ENCODE assay signal across 37 cellular contexts in the genomic region with DNA sequence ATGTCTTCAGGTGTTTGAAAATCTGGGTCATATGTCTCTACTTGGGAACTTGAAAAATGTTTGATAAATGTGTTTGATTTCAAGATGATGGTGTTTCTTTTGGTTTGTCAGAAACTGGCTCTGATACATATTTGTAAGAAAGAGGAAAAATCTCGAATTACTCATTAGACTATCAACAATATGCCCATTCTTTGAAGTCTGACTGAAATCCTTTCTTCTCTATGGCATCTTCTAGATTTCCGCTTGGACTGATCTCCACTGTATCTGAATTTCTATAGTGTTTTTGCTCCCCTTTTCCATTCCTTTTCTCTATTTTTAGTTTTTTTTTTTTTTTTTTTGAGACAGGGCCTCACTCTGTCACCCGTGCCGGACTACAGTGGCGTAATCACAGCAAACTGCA.
"Had no signal": no experiment of that assay in that cellular context is flagged by ENCODE, and none has a peak within 500 bp of the region (broad histone marks: within the 10 kb centered on the region; RNA-seq: fewer than 3 reads in every experiment).

No MANE protein-coding gene starts in this region.

- H3K27ac Mint-ChIP-seq: activated B cell treated with CpG ODN at 0.5 μM for 24 hours; activated CD4-positive, alpha-beta memory T cell treated with anti-CD3 and anti-CD28 coated beads for 36 hours; activated CD4-positive, alpha-beta T cell treated with anti-CD3 and anti-CD28 coated beads, Interleukin-2, amount 10 ng/mL, durations not matched to agents 24 days and 14 days; activated CD8-positive, alpha-beta T cell treated with anti-CD3 and anti-CD28 coated beads for 36 hours; activated naive CD4-positive, alpha-beta T cell treated with anti-CD3 and anti-CD28 coated beads for 36 hours; activated naive CD4-positive, alpha-beta T cell treated with anti-CD3 and anti-CD28 coated beads, Interleukin-2, amount 50 U/mL, for 24 hours; activated naive CD8-positive, alpha-beta T cell; activated naive CD8-positive, alpha-beta T cell treated with anti-CD3 and anti-CD28 coated beads, Interleukin-2, amount 10 ng/mL, durations not matched to agents 7 days and 5 days; activated naive CD8-positive, alpha-beta T cell treated with anti-CD3 and anti-CD28 coated beads, Interleukin-2, amount 50 U/mL, for 24 hours; activated T-cell treated with anti-CD3 and anti-CD28 coated beads, Interleukin-2, amount 50 U/mL, for 72 hours; activated T-helper 1 cell treated with anti-CD3 and anti-CD28 coated beads, Interleukin-12 subunit alpha, Interleukin-12 subunit beta, Interleukin-2, Interleukin-4 antibody, amounts not matched to agents 30 ng/mL and 10 ng/mL and 1 ng/mL, durations not matched to agents 14 hours and 24 hours and 36 hours; activated T-helper 17 cell treated with anti-CD3 and anti-CD28 coated beads, Interleukin-2, amount 50 U/mL, for 72 hours; brain; T-helper 1 cell treated with Interleukin-12 subunit alpha and Interleukin-12 subunit beta and Interleukin-4 antibody, amounts not matched to agents 30 μg/mL and 1 μg/mL, for 36 hours; T-helper 2 cell treated with Interferon-gamma antibody and Interleukin-4, amounts not matched to agents 5 μg/mL and 100 μg/mL, for 36 hours had no signal

- H3K27me3 Mint-ChIP-seq: activated B cell treated with CpG ODN at 0.5 μM for 24 hours; activated CD4-positive, alpha-beta memory T cell treated with anti-CD3 and anti-CD28 coated beads for 36 hours; activated CD4-positive, alpha-beta T cell treated with anti-CD3 and anti-CD28 coated beads, Interleukin-2, amount 10 ng/mL, durations not matched to agents 24 days and 14 days; activated CD8-positive, alpha-beta T cell treated with anti-CD3 and anti-CD28 coated beads for 36 hours; activated naive CD4-positive, alpha-beta T cell treated with anti-CD3 and anti-CD28 coated beads, Interleukin-2, amount 50 U/mL, for 24 hours; activated naive CD8-positive, alpha-beta T cell; activated naive CD8-positive, alpha-beta T cell treated with anti-CD3 and anti-CD28 coated beads, Interleukin-2, amount 10 ng/mL, durations not matched to agents 7 days and 5 days; activated naive CD8-positive, alpha-beta T cell treated with anti-CD3 and anti-CD28 coated beads, Interleukin-2, amount 50 U/mL, for 24 hours; activated T-helper 17 cell treated with anti-CD3 and anti-CD28 coated beads, Interleukin-2, amount 50 U/mL, for 72 hours; brain; central memory CD8-positive, alpha-beta T cell had no signal

- H3K27ac ChIP-seq: ascending aorta, cardiac muscle cell, VCaP had no signal

- H3K4me3 Mint-ChIP-seq: activated B cell treated with CpG ODN at 0.5 μM for 24 hours; activated CD4-positive, alpha-beta memory T cell treated with anti-CD3 and anti-CD28 coated beads for 36 hours; activated CD4-positive, alpha-beta T cell treated with anti-CD3 and anti-CD28 coated beads, Interleukin-2, amount 10 ng/mL, durations not matched to agents 24 days and 14 days; activated CD8-positive, alpha-beta T cell treated with anti-CD3 and anti-CD28 coated beads for 36 hours; activated naive CD4-positive, alpha-beta T cell treated with anti-CD3 and anti-CD28 coated beads for 36 hours; activated naive CD4-positive, alpha-beta T cell treated with anti-CD3 and anti-CD28 coated beads, Interleukin-2, amount 50 U/mL, for 24 hours; activated naive CD8-positive, alpha-beta T cell; activated naive CD8-positive, alpha-beta T cell treated with anti-CD3 and anti-CD28 coated beads, Interleukin-2, amount 10 ng/mL, durations not matched to agents 7 days and 5 days; activated naive CD8-positive, alpha-beta T cell treated with anti-CD3 and anti-CD28 coated beads, Interleukin-2, amount 50 U/mL, for 24 hours; activated T-cell treated with anti-CD3 and anti-CD28 coated beads, Interleukin-2, amount 50 U/mL, for 4 hours; activated T-cell treated with anti-CD3 and anti-CD28 coated beads, Interleukin-2, amount 50 U/mL, for 72 hours; activated T-helper 1 cell treated with anti-CD3 and anti-CD28 coated beads, Interleukin-12 subunit alpha, Interleukin-12 subunit beta, Interleukin-2, Interleukin-4 antibody, amounts not matched to agents 30 ng/mL and 10 ng/mL and 1 ng/mL, durations not matched to agents 14 hours and 24 hours and 36 hours; activated T-helper 17 cell treated with anti-CD3 and anti-CD28 coated beads, Interleukin-2, amount 50 U/mL, for 72 hours; brain; central memory CD8-positive, alpha-beta T cell; T-helper 1 cell treated with Interleukin-12 subunit alpha and Interleukin-12 subunit beta and Interleukin-4 antibody, amounts not matched to agents 30 μg/mL and 1 μg/mL, for 36 hours; T-helper 2 cell treated with Interferon-gamma antibody and Interleukin-4, amounts not matched to agents 5 μg/mL and 100 μg/mL, for 36 hours had no signal

- DNase-seq: activated B cell treated with CpG ODN at 0.5 μM for 24 hours; activated CD4-positive, alpha-beta memory T cell treated with anti-CD3 and anti-CD28 coated beads for 36 hours; activated CD4-positive, alpha-beta T cell treated with anti-CD3 and anti-CD28 coated beads for 4 hours; activated CD4-positive, alpha-beta T cell treated with anti-CD3 and anti-CD28 coated beads, Interleukin-2, amount 10 ng/mL, durations not matched to agents 24 days and 14 days; activated CD4-positive, alpha-beta T cell treated with anti-CD3 and anti-CD28 coated beads, Interleukin-2, amount 50 U/mL, for 1 hour; activated CD4-positive, alpha-beta T cell treated with anti-CD3 and anti-CD28 coated beads, Interleukin-2, amount 50 U/mL, for 4 hours; activated CD4-positive, CD25-positive, alpha-beta regulatory T cell treated with anti-CD3 and anti-CD28 coated beads, Interleukin-2, amount 50 U/mL, for 72 hours; activated CD8-positive, alpha-beta memory T cell treated with anti-CD3 and anti-CD28 coated beads, Interleukin-2, amount 50 U/mL, for 4 hours; activated CD8-positive, alpha-beta T cell treated with anti-CD3 and anti-CD28 coated beads for 36 hours; activated effector memory CD4-positive, alpha-beta T cell treated with anti-CD3 and anti-CD28 coated beads, Interleukin-2, amount 50 U/mL, for 16 hours; activated gamma-delta T cell treated with Interleukin-2 at 50 U/mL for 16 hours; activated naive CD4-positive, alpha-beta T cell; activated naive CD4-positive, alpha-beta T cell treated with anti-CD3 and anti-CD28 coated beads for 36 hours; activated naive CD8-positive, alpha-beta T cell treated with anti-CD3 and anti-CD28 coated beads, Interleukin-2, amount 10 ng/mL, durations not matched to agents 7 days and 5 days; activated naive CD8-positive, alpha-beta T cell treated with anti-CD3 and anti-CD28 coated beads, Interleukin-2, amount 50 U/mL, for 24 hours; activated T-cell treated with anti-CD3 and anti-CD28 coated beads for 4 hours; activated T-cell treated with anti-CD3 and anti-CD28 coated beads, Interleukin-2, amount 50 U/mL, for 1 hour; activated T-cell treated with anti-CD3 and anti-CD28 coated beads, Interleukin-2, amount 50 U/mL, for 4 hours; activated T-cell treated with anti-CD3 and anti-CD28 coated beads, Interleukin-2, amount 50 U/mL, for 72 hours; amygdala; anterior cingulate cortex; caudate nucleus; cerebellar nuclear complex; T-helper 1 cell; T-helper 2 cell; T-helper 9 cell had no signal

- H3K4me1 ChIP-seq: ascending aorta had no signal

- H3K9me3 Mint-ChIP-seq: activated B cell treated with CpG ODN at 0.5 μM for 24 hours; activated naive CD4-positive, alpha-beta T cell treated with anti-CD3 and anti-CD28 coated beads, Interleukin-2, amount 50 U/mL, for 24 hours; activated T-cell treated with anti-CD3 and anti-CD28 coated beads, Interleukin-2, amount 50 U/mL, for 4 hours; activated T-helper 1 cell treated with anti-CD3 and anti-CD28 coated beads, Interleukin-12 subunit alpha, Interleukin-12 subunit beta, Interleukin-2, Interleukin-4 antibody, amounts not matched to agents 30 ng/mL and 10 ng/mL and 1 ng/mL, durations not matched to agents 14 hours and 24 hours and 36 hours had no signal

- H3K36me3 Mint-ChIP-seq: activated CD4-positive, alpha-beta memory T cell treated with anti-CD3 and anti-CD28 coated beads for 36 hours; activated naive CD4-positive, alpha-beta T cell treated with anti-CD3 and anti-CD28 coated beads, Interleukin-2, amount 50 U/mL, for 24 hours; activated naive CD8-positive, alpha-beta T cell; activated naive CD8-positive, alpha-beta T cell treated with anti-CD3 and anti-CD28 coated beads, Interleukin-2, amount 10 ng/mL, durations not matched to agents 7 days and 5 days; brain had no signal

- H3K4me3 ChIP-seq: ascending aorta, cardiac muscle cell had no signal

- H3K4me1 Mint-ChIP-seq: activated CD4-positive, alpha-beta T cell treated with anti-CD3 and anti-CD28 coated beads, Interleukin-2, amount 10 ng/mL, durations not matched to agents 24 days and 14 days; activated naive CD4-positive, alpha-beta T cell treated with anti-CD3 and anti-CD28 coated beads, Interleukin-2, amount 50 U/mL, for 24 hours; activated naive CD8-positive, alpha-beta T cell treated with anti-CD3 and anti-CD28 coated beads, Interleukin-2, amount 10 ng/mL, durations not matched to agents 7 days and 5 days; activated naive CD8-positive, alpha-beta T cell treated with anti-CD3 and anti-CD28 coated beads, Interleukin-2, amount 50 U/mL, for 24 hours; activated T-helper 17 cell treated with anti-CD3 and anti-CD28 coated beads, Interleukin-2, amount 50 U/mL, for 72 hours; central memory CD8-positive, alpha-beta T cell had no signal

- H3K9me3 ChIP-seq: ascending aorta had no signal

- ATAC-seq: activated CD8-positive, alpha-beta T cell treated with anti-CD3 and anti-CD28 coated beads for 36 hours; activated naive CD8-positive, alpha-beta T cell treated with anti-CD3 and anti-CD28 coated beads, Interleukin-2, amount 50 U/mL, for 24 hours; activated T-cell treated with anti-CD3 and anti-CD28 coated beads, Interleukin-2, amount 50 U/mL, for 4 hours; activated T-cell treated with anti-CD3 and anti-CD28 coated beads, Interleukin-2, amount 50 U/mL, for 72 hours; activated T-helper 17 cell treated with anti-CD3 and anti-CD28 coated beads, Interleukin-2, amount 50 U/mL, for 72 hours had no signal

- H3K27me3 ChIP-seq: ascending aorta, cardiac muscle cell had no signal

- H3K36me3 ChIP-seq: ascending aorta, cardiac muscle cell had no signal
